8 cellular contexts compared by ENCODE assay signal in the genomic region with DNA sequence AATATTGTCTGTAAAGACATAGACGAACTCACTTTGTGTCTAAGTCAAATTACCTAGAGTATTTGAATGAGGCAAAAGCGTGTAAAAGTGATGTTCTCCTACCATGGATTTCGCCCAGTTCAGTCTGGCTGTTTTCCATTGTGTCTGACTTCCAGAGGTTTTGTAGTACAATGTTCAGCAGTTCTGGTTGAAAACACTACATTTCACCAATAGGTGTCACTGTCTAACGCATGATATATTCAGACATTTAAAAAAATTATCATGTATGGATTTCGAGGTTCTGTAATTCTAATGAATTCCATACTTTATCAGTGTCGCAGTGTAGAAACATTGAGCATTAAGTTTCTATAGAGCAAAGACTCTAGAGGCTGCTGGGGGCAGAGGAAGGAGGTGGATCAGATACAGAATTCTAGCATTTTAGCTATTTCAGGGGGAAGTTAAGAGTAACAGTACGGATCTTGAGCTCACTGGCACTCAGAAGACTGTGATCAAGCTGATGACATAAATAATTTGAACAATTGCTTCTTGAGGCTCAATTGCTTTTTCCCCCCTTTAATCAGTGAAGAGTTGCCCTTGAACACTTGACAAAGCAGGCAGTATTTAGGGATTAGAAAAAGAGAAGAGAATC.
A peak's percentile ranks its signal among the peaks of the same experiment; 100 is the strongest.
DNase-seq lines count a peak whose midpoint lies in the region; ATAC-seq and TF ChIP-seq lines count a peak whose summit lies in the region.

No MANE protein-coding gene starts in this region.

- ATAC-seq in HG03280 (IDR thresholded peaks at IDR 0.05; ENCODE audit: unreplicated experiment) (no peak), HG03135 (IDR thresholded peaks at IDR 0.05; ENCODE audit: unreplicated experiment) (no peak)

- CTCF ChIA-PET in AG04450 (lab: Charles Lee): interaction anchor here (0.6 to 2.8 kb wide), 37 partner anchors 9 to 828 kb away, joined by 3 to 29 read pairs (median 4); partner anchors contain the start of gene CDK1

- DNase-seq in AG04450 (ENCODE audit: low read depth, low spot score) (peak; percentile 51), GM13977 (ENCODE audit: low spot score) (no peak), KBM-7 (peak; percentile 72), SJCRH30 (peak; percentile 14 to 75), fibroblast of the aortic adventitia (ENCODE audit: low read depth) (peak; percentile 88), non-pigmented ciliary epithelial cell (ENCODE audit: low read depth) (peak; percentile 22)

- peak; percentile 74 for TF ChIP-seq CTCF in AG04450 (IDR thresholded peaks at IDR 0.05; ENCODE audit: low read depth, low read length)
- TF ChIP-seq CTCF in GM13977 (IDR thresholded peaks at IDR 0.05; ENCODE audit: extremely low read depth, insufficient read depth, missing control alignments): peak; percentile 56
- peak; percentile 73 for TF ChIP-seq CTCF in fibroblast of the aortic adventitia (IDR thresholded peaks at IDR 0.05; ENCODE audit: insufficient read depth, low read length)

- H3K36me3 ChIP-seq in SJCRH30: no peaks in the 10 kb centered on the region

- H3K27ac ChIP-seq in AG04450 (ENCODE audit: low read depth, low read length) (no peak overlapping the region), SJCRH30 (no peak overlapping the region)

- H3K27me3 ChIP-seq in AG04450 (ENCODE audit: control insufficient read depth, insufficient read depth, low read length) (no peaks in the 10 kb centered on the region), SJCRH30 (no peaks in the 10 kb centered on the region)

- 0 out of 2 replicates have a peak, but pooled peaks cover 8% of the 10 kb centered on the region for H3K4me1 ChIP-seq in SJCRH30

- POLR2A ChIA-PET in AG04450 (lab: Yijun Ruan, JAX): interaction anchor here (0.6 to 0.8 kb wide), 2 partner anchors 886 to 947 kb away, joined by 4 to 10 read pairs; no protein-coding TSS in a partner anchor

- no peaks in the 10 kb centered on the region for H3K9me3 ChIP-seq in AG04450 (ENCODE audit: control insufficient read depth, insufficient read depth, low read length)
- H3K9me3 ChIP-seq in SJCRH30 (replicated peaks): no peaks in the 10 kb centered on the region

- no peak overlapping the region for H3K4me3 ChIP-seq in AG04450 (ENCODE audit: low read depth, low read length)
- no peak overlapping the region for H3K4me3 ChIP-seq in SJCRH30
- no peak overlapping the region for H3K4me3 ChIP-seq in fibroblast of the aortic adventitia (ENCODE audit: low read depth, low read length)

- in situ Hi-C loops in GM13977 (cut with MboI; ENCODE audit: low pct_unique_long_range_greater_than_20kb, low sequenced_read_pairs, unreplicated experiment): no loop called here
- in situ Hi-C loops in KBM-7 (cut with MboI; ENCODE audit: low pct_unique_long_range_greater_than_20kb, low sequenced_read_pairs): no loop called here
